ENCODE assay signal across 2 cellular contexts in genomic region chr18:68376931-68377330, GRCh38.
TF ChIP-seq lines count a peak whose summit lies in the region.

No MANE protein-coding gene starts in this region.

TF ChIP-seq in SK-N-SH treated with all-trans-retinoic acid at 6 μM for 48 hours, 23 proteins besides CTCF, POLR2A, EP300 and RAD21 (continued from another document):
- no peak for TF ChIP-seq TSHZ2 (CRISPR knock-in tag; IDR thresholded peaks at IDR 0.05)
- TF ChIP-seq ZNF565 (CRISPR knock-in tag; conservative IDR thresholded peaks at IDR 0.05; ENCODE audit: low read depth): no peak
- TF ChIP-seq CREB5 (CRISPR knock-in tag; IDR thresholded peaks at IDR 0.05; ENCODE audit: low read depth): no peak
- TF ChIP-seq GLIS3 (CRISPR knock-in tag; IDR thresholded peaks at IDR 0.05): no peak
- no peak for TF ChIP-seq ISL1 (CRISPR knock-in tag; IDR thresholded peaks at IDR 0.05)
- TF ChIP-seq PPARA (CRISPR knock-in tag; IDR thresholded peaks at IDR 0.05; ENCODE audit: borderline replicate concordance): no peak
- no peak for TF ChIP-seq OSR1 (CRISPR knock-in tag; IDR thresholded peaks at IDR 0.05)
- no peak for TF ChIP-seq ZNF8 (CRISPR knock-in tag; IDR thresholded peaks at IDR 0.05)
- no peak for TF ChIP-seq SNAI2 (CRISPR knock-in tag; IDR thresholded peaks at IDR 0.05)

TF ChIP-seq in neural cell, 6 proteins besides CTCF, POLR2A, EP300 and RAD21 (continued from another document):
- no peak for TF ChIP-seq SMC3 (conservative IDR thresholded peaks at IDR 0.05; ENCODE audit: poor library complexity)
- no peak for TF ChIP-seq EZH2 (IDR thresholded peaks at IDR 0.05; ENCODE audit: borderline replicate concordance, insufficient read depth, low read length, poor library complexity, severe bottlenecking)
TF ChIP-seq in neural cell: peak in this region for 0.
